In genomic region chr10:22321831-22322662, GRCh38 we compare ENCODE assay signal across 8 cellular contexts. TPM values are rescaled to one million over a fixed set of nuclear protein-coding genes. Genes with fewer than 3 reads are reported as not detected.
A peak's percentile ranks its signal among the peaks of the same experiment; 100 is the strongest.
DNase-seq lines count a peak whose midpoint lies in the region; ATAC-seq and TF ChIP-seq lines count a peak whose summit lies in the region.

No MANE protein-coding gene starts in this region.

- POLR2A ChIA-PET in MCF 10A (lab: Yijun Ruan, JAX): interaction anchor here (0.6 to 7.3 kb wide), 15 partner anchors 7 to 826 kb away, joined by 3 to 47 read pairs (median 4); partner anchors contain the start of genes DNAJC1 and SKIDA1

- no TSS peak for BruUV-seq in MCF 10A (replicated peaks; lab: Mats Ljungman, UMichigan)

- H3K4me3 Mint-ChIP-seq in MCF 10A (ENCODE audit: unreplicated experiment): peak overlapping the region; percentile 82
- H3K4me3 Mint-ChIP-seq in stimulated activated memory B cell treated with anti-CD40 and anti-IgM and Interleukin-4, amounts not matched to agents 10 μg/mL and 1 μg/mL and 100 μg/mL, for 72 hours: peak overlapping the region; percentile 93

- H3K27me3 Mint-ChIP-seq in MCF 10A (ENCODE audit: insufficient read depth, unreplicated experiment): peaks cover 11% of the 10 kb centered on the region
- no peaks in the 10 kb centered on the region for H3K27me3 Mint-ChIP-seq in stimulated activated memory B cell treated with anti-CD40 and anti-IgM and Interleukin-4, amounts not matched to agents 10 μg/mL and 1 μg/mL and 100 μg/mL, for 72 hours

- peak overlapping the region; percentile 84 for H3K27ac Mint-ChIP-seq in MCF 10A (ENCODE audit: low read depth, unreplicated experiment)
- peak overlapping the region; percentile 94 for H3K27ac Mint-ChIP-seq in stimulated activated memory B cell treated with anti-CD40 and anti-IgM and Interleukin-4, amounts not matched to agents 10 μg/mL and 1 μg/mL and 100 μg/mL, for 72 hours

- peak overlapping the region; percentile 71 for H3K27ac ChIP-seq in layer of hippocampus (ENCODE audit: low read depth, low read length)

- ATAC-seq in stimulated activated memory B cell treated with anti-CD40 and anti-IgM and Interleukin-4, amounts not matched to agents 10 μg/mL and 1 μg/mL and 100 μg/mL, for 72 hours: no peak
- no peak for ATAC-seq in HG02938 (IDR thresholded peaks at IDR 0.05; ENCODE audit: unreplicated experiment)
- ATAC-seq in HG02970 (IDR thresholded peaks at IDR 0.05; ENCODE audit: low FRiP score, unreplicated experiment): no peak

- peak; percentile 71 for DNase-seq in GM03348 (ENCODE audit: low spot score)
- no peak for DNase-seq in NT2/D1 (ENCODE audit: low read depth, low spot score)
- peak; percentile 25 for DNase-seq in MCF 10A (ENCODE audit: unreplicated experiment)
- no peak for DNase-seq in NCI-H526 treated with DMSO at 0.1 percent for 48 hours (lab: John Stamatoyannopoulos, UW)

- peaks cover 13% of the 10 kb centered on the region for H3K36me3 Mint-ChIP-seq in MCF 10A (ENCODE audit: insufficient read depth, unreplicated experiment)
- H3K36me3 Mint-ChIP-seq in stimulated activated memory B cell treated with anti-CD40 and anti-IgM and Interleukin-4, amounts not matched to agents 10 μg/mL and 1 μg/mL and 100 μg/mL, for 72 hours: no peaks in the 10 kb centered on the region

- H3K4me1 Mint-ChIP-seq in MCF 10A (ENCODE audit: insufficient read depth, unreplicated experiment): peaks cover 40% of the 10 kb centered on the region
- H3K4me1 Mint-ChIP-seq in stimulated activated memory B cell treated with anti-CD40 and anti-IgM and Interleukin-4, amounts not matched to agents 10 μg/mL and 1 μg/mL and 100 μg/mL, for 72 hours: peaks cover 47% of the 10 kb centered on the region

- H3K36me3 ChIP-seq in NT2/D1 (ENCODE audit: insufficient read depth, insufficient read length, low read length): no peaks in the 10 kb centered on the region

- CTCF ChIA-PET in MCF 10A (lab: Yijun Ruan, JAX): interaction anchor here (0.6 to 0.7 kb wide), 3 partner anchors 16 to 657 kb away, joined by 3 to 4 read pairs (median 3); no protein-coding TSS in a partner anchor

- H3K27me3 ChIP-seq in NT2/D1 (ENCODE audit: insufficient read depth, insufficient read length) (peaks cover 78% of the 10 kb centered on the region), layer of hippocampus (ENCODE audit: control insufficient read depth, insufficient read depth, low read length) (peaks cover 3% of the 10 kb centered on the region)

- H3K4me1 ChIP-seq in NT2/D1 (ENCODE audit: insufficient read depth, insufficient read length): no peaks in the 10 kb centered on the region

- H3K9me3 Mint-ChIP-seq in MCF 10A (ENCODE audit: unreplicated experiment): no peaks in the 10 kb centered on the region
- H3K9me3 Mint-ChIP-seq in stimulated activated memory B cell treated with anti-CD40 and anti-IgM and Interleukin-4, amounts not matched to agents 10 μg/mL and 1 μg/mL and 100 μg/mL, for 72 hours: no peaks in the 10 kb centered on the region

- no peak overlapping the region for H3K9ac ChIP-seq in NT2/D1 (ENCODE audit: insufficient read length, low read depth)

- no peak for TF ChIP-seq CTCF in MCF 10A (IDR thresholded peaks at IDR 0.05; ENCODE audit: unreplicated experiment)

- no peaks in the 10 kb centered on the region for H3K9me3 ChIP-seq in NT2/D1 (ENCODE audit: insufficient read depth, low read length)

- intact Hi-C loops in MCF 10A (cut with micrococcal nuclease): loop anchor here (1.0 to 10.0 kb wide), 3 partner anchors 93 to 393 kb away; partner anchors contain the start of gene PIP4K2A

- H3K4me3 ChIP-seq in NT2/D1 (ENCODE audit: insufficient read length, low read depth): peak overlapping the region; percentile 36

RNA-seq across cellular contexts. Expression of gene BMI1, which starts 1.1 kb away (rescaled TPM):
- 78.0 and 80.1 TPM in 2 replicates for total RNA-seq in MCF 10A (2022)

RNA-seq across cellular contexts. Expression of gene COMMD3, which starts 5.9 kb away (rescaled TPM):
- total RNA-seq in MCF 10A (2022): 69.4 and 73.4 TPM in 2 replicates

RNA-seq across cellular contexts. Expression of gene SPAG6, which starts 23.2 kb away (rescaled TPM):
- total RNA-seq in MCF 10A (2022): not detected in 2 replicates

Comparison
In these comparisons a context has a peak if more than half of its experiments do, and no peak if none do; other contexts are left out.
1. DNase-seq: peak in GM03348 (single experiment) and MCF 10A (single experiment); none in NT2/D1 (single experiment) and NCI-H526 treated with DMSO at 0.1 percent for 48 hours (single experiment).